In genomic region chr14:104868060-104868740, GRCh38 we compare ENCODE assay signal across 8 cellular contexts.
"Had no signal": no experiment of that assay in that cellular context is flagged by ENCODE, and none has a peak within 500 bp of the region (broad histone marks: within the 10 kb centered on the region; RNA-seq: fewer than 3 reads in every experiment).

No MANE protein-coding gene starts in this region.

- H3K4me3 ChIP-seq: adrenal gland, lung, thoracic aorta had no signal

- H3K27me3 ChIP-seq: adrenal gland had no signal

- H3K36me3 ChIP-seq: adrenal gland had no signal

- H3K9me3 ChIP-seq: adrenal gland, stomach, thoracic aorta had no signal

- DNase-seq: activated CD4-positive, alpha-beta T cell treated with anti-CD3 and anti-CD28 coated beads, Interleukin-2, amount 50 U/mL, for 1 hour; activated T-cell treated with anti-CD3 and anti-CD28 coated beads, Interleukin-2, amount 50 U/mL, for 24 hours; hypothalamus; naive B cell; stomach had no signal

- H3K27ac ChIP-seq: adrenal gland, stomach, thoracic aorta had no signal
